Comparison of ENCODE assay signal across 25 cellular contexts in genomic region chrX:112816908-112817307, GRCh38. TPM values are rescaled to one million over a fixed set of nuclear protein-coding genes. Genes with fewer than 3 reads are reported as not detected.
DNase-seq lines count a peak whose midpoint lies in the region; ATAC-seq, FAIRE-seq and TF ChIP-seq lines count a peak whose summit lies in the region.
"Had no signal": no experiment of that assay in that cellular context is flagged by ENCODE, and none has a peak within 500 bp of the region (broad histone marks: within the 10 kb centered on the region; RNA-seq: fewer than 3 reads in every experiment).

No MANE protein-coding gene starts in this region.

- WGBS in psoas muscle, 3 donors, result 50 to 60% (median 51%) methylated on average over 2 of the region's 2 CpGs

- H3K4me3 ChIP-seq in astrocyte (ENCODE audit: insufficient read depth, low read depth, low read length) (no peak overlapping the region), psoas muscle (no peak overlapping the region)
- H3K4me3 ChIP-seq: GM23338 had no signal

- peaks cover 4% of the 10 kb centered on the region for H3K4me1 Mint-ChIP-seq in astrocyte (ENCODE audit: low read depth, unreplicated experiment)
- H3K4me1 Mint-ChIP-seq: CD4-positive, alpha-beta memory T cell had no signal

- intact Hi-C loops in psoas muscle (cut with DNase I), result no loop called here

- H3K4me2 ChIP-seq in astrocyte (ENCODE audit: low read length), result no peak overlapping the region
- H3K4me2 ChIP-seq: GM23338 had no signal

- H3K27me3 Mint-ChIP-seq in astrocyte (ENCODE audit: low read depth, unreplicated experiment), result no peaks in the 10 kb centered on the region
- H3K27me3 Mint-ChIP-seq: CD4-positive, alpha-beta memory T cell had no signal

- H3K9ac ChIP-seq in astrocyte (ENCODE audit: low read length), result no peak overlapping the region

- H3K27me3 ChIP-seq in astrocyte (ENCODE audit: insufficient read depth, low read length) (no peaks in the 10 kb centered on the region), psoas muscle (ENCODE audit: insufficient read depth in 3 of 3, low read length in 2 of 3) (peaks cover 0 to 7% (median 0%) of the 10 kb centered on the region in 3 donors)

- no peaks in the 10 kb centered on the region for H3K9me3 ChIP-seq in astrocyte (ENCODE audit: insufficient read depth, low read depth, low read length)
- no peaks in the 10 kb centered on the region for H3K9me3 ChIP-seq in psoas muscle

- ATAC-seq in psoas muscle, result peak; percentile 72 to 94 (median 88)
- no peak for ATAC-seq in HG02981 (IDR thresholded peaks at IDR 0.05; ENCODE audit: unreplicated experiment)
- ATAC-seq: GM23338 had no signal

- no peak overlapping the region for H3K4me3 Mint-ChIP-seq in astrocyte (ENCODE audit: unreplicated experiment)
- H3K4me3 Mint-ChIP-seq: CD4-positive, alpha-beta memory T cell; GM23338; H9 had no signal

- no peaks in the 10 kb centered on the region for H3K4me1 ChIP-seq in astrocyte (ENCODE audit: insufficient read depth, low read length)
- peaks cover 30% of the 10 kb centered on the region for H3K4me1 ChIP-seq in psoas muscle

- DNase-seq in NCI-H2171 (lab: John Stamatoyannopoulos, UW), result peak; percentile 13
- peak; percentile 62 for DNase-seq in NCI-H2171 treated with DMSO at 0.1 percent for 48 hours (lab: John Stamatoyannopoulos, UW)
- DNase-seq in astrocyte (ENCODE audit: low read depth), result no peak
- no peak for DNase-seq in psoas muscle
- DNase-seq in NCI-H1048 (lab: John Stamatoyannopoulos, UW), result no peak
- DNase-seq in OCI-M1 (lab: John Stamatoyannopoulos, UW), result no peak
- DNase-seq: C1 segment of cervical spinal cord; CD4-positive, alpha-beta memory T cell; COR-L47; DMS79 treated with DMSO at 0.1 percent for 48 hours; GF-D8; H9; KBM-7; MV-4-11; NCI-H1105 treated with DMSO at 0.1 percent for 48 hours; NCI-H146; NCI-H1930; NCI-H2107; NCI-H510A; NCI-H774; RPMI8226; SHP77 treated with DMSO at 0.1 percent for 48 hours had no signal

- H3K79me2 ChIP-seq in astrocyte (ENCODE audit: insufficient read depth, low read length), result no peaks in the 10 kb centered on the region

- H4K20me1 ChIP-seq in astrocyte (ENCODE audit: insufficient read depth, low read length), result no peaks in the 10 kb centered on the region

- H3K27ac Mint-ChIP-seq in astrocyte (ENCODE audit: unreplicated experiment), result no peak overlapping the region
- H3K27ac Mint-ChIP-seq: CD4-positive, alpha-beta memory T cell; GM23338; H9 had no signal

- peak; percentile 82 for FAIRE-seq in astrocyte (lab: Jason Lieb, UNC)
- FAIRE-seq: GM12891 had no signal

- no peak overlapping the region for H2AFZ ChIP-seq in astrocyte (ENCODE audit: low read depth, low read length)
- H2AFZ ChIP-seq: GM23338 had no signal

- no peaks in the 10 kb centered on the region for H3K9me3 Mint-ChIP-seq in astrocyte (ENCODE audit: unreplicated experiment)
- H3K9me3 Mint-ChIP-seq: CD4-positive, alpha-beta memory T cell; GM23338; H9 had no signal

- H3K36me3 Mint-ChIP-seq in astrocyte (ENCODE audit: low read depth, unreplicated experiment), result no peaks in the 10 kb centered on the region

- TF ChIP-seq CTCF in astrocyte (IDR thresholded peaks at IDR 0.05; ENCODE audit: insufficient read depth, low read depth, low read length) (no peak), psoas muscle (IDR thresholded peaks at IDR 0.05) (no peak)

- H3K36me3 ChIP-seq in astrocyte (ENCODE audit: insufficient read depth, low read length) (no peaks in the 10 kb centered on the region), psoas muscle (ENCODE audit: insufficient read depth in 1 of 2, low read depth in 1 of 2) (peaks cover 0 to 10% of the 10 kb centered on the region in 2 donors)

- H3K27ac ChIP-seq in astrocyte (ENCODE audit: low read depth, low read length), result no peak overlapping the region
- no peak overlapping the region for H3K27ac ChIP-seq in psoas muscle

RNA-seq across cellular contexts. Expression of gene AMOT, which starts 23.7 kb away (rescaled TPM):
- total RNA-seq in astrocyte, result 16.7 and 36.9 TPM in 2 replicates
- 100 to 1,000 TPM in 3 of 4 donors, 10 to 100 TPM in 1; 72.6 to 148 (median 143) TPM for total RNA-seq in psoas muscle
- 10 to 100 TPM in 1 of 3 donors, 1 to 10 TPM in 2; 2.5 to 21.0 (median 9.5) TPM for polyA plus RNA-seq in psoas muscle

Comparison
In these comparisons a context has a peak if more than half of its experiments do, and no peak if none do; other contexts are left out.
1. DNase-seq: peak in NCI-H2171 (single experiment) and NCI-H2171 treated with DMSO at 0.1 percent for 48 hours (single experiment); none in astrocyte (single experiment), psoas muscle (0 of 2), NCI-H1048 (single experiment) and OCI-M1 (single experiment).